Comparison of ENCODE assay signal across 9 cellular contexts in genomic region chr9:6106576-6107339, GRCh38.
DNase-seq lines count a peak whose midpoint lies in the region; ATAC-seq, FAIRE-seq and TF ChIP-seq lines count a peak whose summit lies in the region.
"Had no signal": no experiment of that assay in that cellular context is flagged by ENCODE, and none has a peak within 500 bp of the region (broad histone marks: within the 10 kb centered on the region; RNA-seq: fewer than 3 reads in every experiment).

No MANE protein-coding gene starts in this region.

- no peaks in the 10 kb centered on the region for H3K27me3 Mint-ChIP-seq in CD4-positive, alpha-beta memory T cell

- peaks cover 0 to 2% (median 0%) of the 10 kb centered on the region in 8 donors for H3K9me3 Mint-ChIP-seq in CD4-positive, alpha-beta memory T cell

- intact Hi-C loops in CD4-positive, alpha-beta memory T cell (cut with micrococcal nuclease) = no loop called here
- intact Hi-C loops in pancreas (cut with DNase I) = no loop called here
- intact Hi-C loops in left colon (cut with DNase I, micrococcal nuclease) = no loop called here

- DNase-seq in CD4-positive, alpha-beta memory T cell = no peak
- peak; percentile 32 for DNase-seq in GM19238 (ENCODE audit: insufficient read length, low spot score)
- peak; percentile 63 for DNase-seq in SK-MEL-5 (ENCODE audit: low read depth, low spot score)
- DNase-seq in fibroblast of peridontal ligament (ENCODE audit: extremely low read depth) = peak; percentile 74
- peak in 2 of 6 donors; percentile 3 to 15 for DNase-seq in pancreas
- DNase-seq in left colon = no peak
- DNase-seq in T-helper 9 cell = no peak

- POLR2A ChIA-PET in CD4-positive, alpha-beta memory T cell (lab: Charles Lee; ENCODE audit: partially characterized antibody) = no interaction called here

- FAIRE-seq in pancreas (lab: Jason Lieb, UNC) = no peak

- in situ Hi-C loops in SK-MEL-5 (cut with HindIII; ENCODE audit: low pct_unique_long_range_greater_than_20kb, low sequenced_read_pairs) = no loop called here

- H3K9me3 ChIP-seq in CD4-positive, alpha-beta memory T cell (ENCODE audit: control insufficient read depth in 1 of 2, low read length in 2 of 2) = no peaks in the 10 kb centered on the region
- no peaks in the 10 kb centered on the region for H3K9me3 ChIP-seq in pancreas
- H3K9me3 ChIP-seq: SJSA1 had no signal

- H3K4me3 Mint-ChIP-seq in CD4-positive, alpha-beta memory T cell = peak overlapping the region in 3 of 8 donors; percentile 12 to 47 (median 23)

- peaks cover 8 to 27% (median 15%) of the 10 kb centered on the region in 4 donors for H3K4me1 Mint-ChIP-seq in CD4-positive, alpha-beta memory T cell

- CTCF ChIA-PET in CD4-positive, alpha-beta memory T cell (lab: Charles Lee; ENCODE audit: partially characterized antibody) = interaction anchor here (1.0 to 1.7 kb wide), 2 partner anchors 8 to 11 kb away, joined by 4 to 5 read pairs; no protein-coding TSS in a partner anchor

- H3K36me3 ChIP-seq in CD4-positive, alpha-beta memory T cell (ENCODE audit: insufficient read depth, low read length) = no peaks in the 10 kb centered on the region
- no peaks in the 10 kb centered on the region for H3K36me3 ChIP-seq in pancreas
- H3K36me3 ChIP-seq: SJSA1 had no signal

- H3K27ac ChIP-seq in CD4-positive, alpha-beta memory T cell (ENCODE audit: low read depth, low read length) = no peak overlapping the region
- no peak overlapping the region for H3K27ac ChIP-seq in pancreas
- H3K27ac ChIP-seq: SJSA1 had no signal

- H3K27ac Mint-ChIP-seq in CD4-positive, alpha-beta memory T cell = peak overlapping the region in 5 of 7 donors; percentile 37 to 80 (median 72)

- 45 to 46% methylated on average over 2 of the region's 2 CpGs for WGBS in pancreas, 2 donors

- no peaks in the 10 kb centered on the region for H3K27me3 ChIP-seq in CD4-positive, alpha-beta memory T cell (ENCODE audit: insufficient read depth, low read length)
- no peaks in the 10 kb centered on the region for H3K27me3 ChIP-seq in pancreas
- H3K27me3 ChIP-seq: SJSA1 had no signal

- no peaks in the 10 kb centered on the region for H3K36me3 Mint-ChIP-seq in CD4-positive, alpha-beta memory T cell

- no peak overlapping the region for H3K4me3 ChIP-seq in CD4-positive, alpha-beta memory T cell (ENCODE audit: low read length in 2 of 2)
- no peak overlapping the region for H3K4me3 ChIP-seq in pancreas
- H3K4me3 ChIP-seq: SJSA1 had no signal

- peaks cover 17% of the 10 kb centered on the region for H3K4me1 ChIP-seq in CD4-positive, alpha-beta memory T cell (ENCODE audit: insufficient read depth, low read length)
- H3K4me1 ChIP-seq in pancreas = no peaks in the 10 kb centered on the region
- H3K4me1 ChIP-seq: SJSA1 had no signal

- ATAC-seq in HG03520 (IDR thresholded peaks at IDR 0.05; ENCODE audit: unreplicated experiment) (peak; percentile 53), pancreas (peak; percentile 67 to 85 (median 83)), left colon (no peak)

- no peak for TF ChIP-seq CTCF in pancreas (IDR thresholded peaks at IDR 0.05)

Comparison
In these comparisons a context has a peak if more than half of its experiments do, and no peak if none do; other contexts are left out.
1. DNase-seq: peak in GM19238 (single experiment), SK-MEL-5 (single experiment) and fibroblast of peridontal ligament (single experiment); none in CD4-positive, alpha-beta memory T cell (0 of 5), left colon (0 of 2) and T-helper 9 cell (single experiment).